Comparison of ENCODE assay signal across 24 cellular contexts in genomic region chr10:94174838-94175237, GRCh38.
"Had no signal": no experiment of that assay in that cellular context is flagged by ENCODE, and none has a peak within 500 bp of the region (broad histone marks: within the 10 kb centered on the region; RNA-seq: fewer than 3 reads in every experiment).

No MANE protein-coding gene starts in this region.

- H3K4me1 ChIP-seq: colonic mucosa, left lung had no signal

- H3K9me3 ChIP-seq: colonic mucosa, esophagus squamous epithelium, left lung, mucosa of descending colon, thoracic aorta, uterus had no signal

- H3K27me3 ChIP-seq: colonic mucosa, esophagus squamous epithelium, left lung, uterus had no signal

- ATAC-seq: left lung; mucosa of descending colon; natural killer cell treated with Interleukin-12 subunit alpha and Interleukin-12 subunit beta and Interleukin-15 and Interleukin-18, amount 100 ng/mL, for 72 hours; sciatic nerve had no signal

- H3K36me3 ChIP-seq: colonic mucosa, esophagus squamous epithelium, left lung, thoracic aorta, uterus had no signal

- H3K4me1 Mint-ChIP-seq: activated CD4-positive, alpha-beta T cell treated with anti-CD3 and anti-CD28 coated beads, Interleukin-2, amount 10 ng/mL, durations not matched to agents 24 days and 14 days; activated naive CD4-positive, alpha-beta T cell treated with anti-CD3 and anti-CD28 coated beads, Interleukin-2, amount 10 ng/mL, durations not matched to agents 7 days and 5 days had no signal

- H3K27me3 Mint-ChIP-seq: activated naive CD4-positive, alpha-beta T cell treated with anti-CD3 and anti-CD28 coated beads, Interleukin-2, amount 10 ng/mL, durations not matched to agents 7 days and 5 days; activated T-cell treated with anti-CD3 and anti-CD28 coated beads, Interleukin-2, amount 50 U/mL, for 24 hours; progenitor cell of endocrine pancreas had no signal

- H3K27ac Mint-ChIP-seq: activated CD4-positive, alpha-beta memory T cell treated with anti-CD3 and anti-CD28 coated beads for 36 hours; activated CD4-positive, alpha-beta T cell treated with anti-CD3 and anti-CD28 coated beads, Interleukin-2, amount 10 ng/mL, durations not matched to agents 24 days and 14 days; activated naive CD4-positive, alpha-beta T cell treated with anti-CD3 and anti-CD28 coated beads, Interleukin-2, amount 10 ng/mL, durations not matched to agents 7 days and 5 days; activated T-cell treated with anti-CD3 and anti-CD28 coated beads, Interleukin-2, amount 50 U/mL, for 24 hours; natural killer cell treated with Interleukin-12 subunit alpha and Interleukin-12 subunit beta and Interleukin-15 and Interleukin-18, amount 100 ng/mL, for 72 hours; progenitor cell of endocrine pancreas had no signal

- H3K27ac ChIP-seq: colonic mucosa, epithelial cell of prostate, esophagus squamous epithelium, left lung, thoracic aorta had no signal

- H3K4me3 ChIP-seq: colonic mucosa, esophagus squamous epithelium, left lung, mucosa of descending colon, thoracic aorta, uterus had no signal

- DNase-seq: activated CD4-positive, alpha-beta memory T cell treated with anti-CD3 and anti-CD28 coated beads for 36 hours; activated CD4-positive, alpha-beta T cell treated with anti-CD3 and anti-CD28 coated beads, Interleukin-2, amount 10 ng/mL, durations not matched to agents 24 days and 14 days; activated CD4-positive, CD25-positive, alpha-beta regulatory T cell treated with anti-CD3 and anti-CD28 coated beads, Interleukin-2, amount 50 U/mL, for 72 hours; activated CD8-positive, alpha-beta memory T cell treated with anti-CD3 and anti-CD28 coated beads, Interleukin-2, amount 50 U/mL, for 48 hours; activated gamma-delta T cell; activated naive CD4-positive, alpha-beta T cell treated with anti-CD3 and anti-CD28 coated beads, Interleukin-2, amount 10 ng/mL, durations not matched to agents 7 days and 5 days; activated T-cell treated with anti-CD3 and anti-CD28 coated beads, Interleukin-2, amount 50 U/mL, for 24 hours; colonic mucosa; effector CD8-positive, alpha-beta T cell; esophagus squamous epithelium; head of caudate nucleus; left lung; mucosa of descending colon; small intestine; stimulated activated CD4-positive, alpha-beta T cell treated with anti-CD3 and anti-CD28 coated beads, Interleukin-1b, Interleukin-23, amount 100 ng/mL, for 48 hours; stimulated activated naive CD4-positive, alpha-beta T cell; T-helper 2 cell; trophoblast cell; uterus had no signal

- H3K9me3 Mint-ChIP-seq: activated CD4-positive, alpha-beta memory T cell treated with anti-CD3 and anti-CD28 coated beads for 36 hours; activated CD4-positive, alpha-beta T cell treated with anti-CD3 and anti-CD28 coated beads, Interleukin-2, amount 10 ng/mL, durations not matched to agents 24 days and 14 days; activated naive CD4-positive, alpha-beta T cell treated with anti-CD3 and anti-CD28 coated beads, Interleukin-2, amount 10 ng/mL, durations not matched to agents 7 days and 5 days; activated T-cell treated with anti-CD3 and anti-CD28 coated beads, Interleukin-2, amount 50 U/mL, for 24 hours; natural killer cell treated with Interleukin-12 subunit alpha and Interleukin-12 subunit beta and Interleukin-15 and Interleukin-18, amount 100 ng/mL, for 72 hours had no signal

- H3K4me3 Mint-ChIP-seq: activated CD4-positive, alpha-beta memory T cell treated with anti-CD3 and anti-CD28 coated beads for 36 hours; activated CD4-positive, alpha-beta T cell treated with anti-CD3 and anti-CD28 coated beads, Interleukin-2, amount 10 ng/mL, durations not matched to agents 24 days and 14 days; activated naive CD4-positive, alpha-beta T cell treated with anti-CD3 and anti-CD28 coated beads, Interleukin-2, amount 10 ng/mL, durations not matched to agents 7 days and 5 days; activated T-cell treated with anti-CD3 and anti-CD28 coated beads, Interleukin-2, amount 50 U/mL, for 24 hours; natural killer cell treated with Interleukin-12 subunit alpha and Interleukin-12 subunit beta and Interleukin-15 and Interleukin-18, amount 100 ng/mL, for 72 hours had no signal
